ENCODE assay signal across 14 cellular contexts in genomic region chr6:11110921-11111768, GRCh38. TPM values are rescaled to one million over a fixed set of nuclear protein-coding genes. Genes with fewer than 3 reads are reported as not detected.
A peak's percentile ranks its signal among the peaks of the same experiment; 100 is the strongest.
DNase-seq lines count a peak whose midpoint lies in the region; ATAC-seq and TF ChIP-seq lines count a peak whose summit lies in the region.
"Had no signal": no experiment of that assay in that cellular context is flagged by ENCODE, and none has a peak within 500 bp of the region (broad histone marks: within the 10 kb centered on the region; RNA-seq: fewer than 3 reads in every experiment).

Gene ERVFRD-1, minus strand, starts transcription at chr6:11111725. Its CDS starts 6,415 bp downstream, at chr6:11105310.

- H3T11ph ChIP-seq in H9 (ENCODE audit: low read length): no peak within 1 kb of the TSS

- H4K20me1 ChIP-seq in H9 (ENCODE audit: control insufficient read depth, insufficient read depth, insufficient read length): peaks cover 3% of the 10 kb centered on the region

- TF ChIP-seq CTCF in A673 (conservative IDR thresholded peaks at IDR 0.05; ENCODE audit: low read depth, low read length) (no peak), H9 (conservative IDR thresholded peaks at IDR 0.05) (no peak)

- ATAC-seq in HG03025 (IDR thresholded peaks at IDR 0.05; ENCODE audit: low FRiP score, unreplicated experiment) (no peak), HG03378 (IDR thresholded peaks at IDR 0.05; ENCODE audit: unreplicated experiment) (no peak)

- H2BK20ac ChIP-seq in H9 (ENCODE audit: low read depth, low read length, poor library complexity, severe bottlenecking): no peak within 1 kb of the TSS

- no peak within 1 kb of the TSS for H2AK5ac ChIP-seq in H9 (ENCODE audit: insufficient read length, low read length)

- no peaks in the 10 kb centered on the region; a peak in 1 of 7 replicates for H3K36me3 Mint-ChIP-seq in H9 (ENCODE audit: insufficient read depth in 1 of 3, low read depth in 3 of 3)
- H3K36me3 Mint-ChIP-seq in activated naive CD4-positive, alpha-beta T cell treated with anti-CD3 and anti-CD28 coated beads for 36 hours (ENCODE audit: low read depth): peaks cover 3% of the 10 kb centered on the region

- H3K4me1 ChIP-seq in A673 (ENCODE audit: insufficient read depth, low read length, poor library complexity, severe bottlenecking): peaks cover 15% of the 10 kb centered on the region
- H3K4me1 ChIP-seq in H9 (ENCODE audit: insufficient read depth, low read length): peaks cover 12% of the 10 kb centered on the region; the same call in 1 of the 2 replicates

- peaks cover 5% of the 10 kb centered on the region; the same call in 1 of the 2 replicates for H3K79me2 ChIP-seq in H9 (ENCODE audit: insufficient read depth, low read length)

- H3K4ac ChIP-seq in H9 (ENCODE audit: low read depth, low read length): no peak within 1 kb of the TSS

- H3K9me3 ChIP-seq in A673 (ENCODE audit: low read depth, low read length, poor library complexity, severe bottlenecking) (no peaks in the 10 kb centered on the region), H9 (ENCODE audit: control insufficient read depth, low read depth, low read length) (no peaks in the 10 kb centered on the region)
- H3K9me3 ChIP-seq: adrenal gland had no signal

- no peak within 1 kb of the TSS for H3K4me2 ChIP-seq in H9 (ENCODE audit: insufficient read depth, insufficient read length, low read length)

- H2BK5ac ChIP-seq in H9 (ENCODE audit: insufficient read length, low read length): no peak within 1 kb of the TSS

- H2AFZ ChIP-seq in H9 (ENCODE audit: low read length): no peak within 1 kb of the TSS

- no peaks in the 10 kb centered on the region for H3K27me3 Mint-ChIP-seq in H9 (ENCODE audit: low read depth)
- H3K27me3 Mint-ChIP-seq in activated naive CD4-positive, alpha-beta T cell treated with anti-CD3 and anti-CD28 coated beads for 36 hours (ENCODE audit: low read depth): no peaks in the 10 kb centered on the region

- intact Hi-C loops in A673 (cut with micrococcal nuclease; ENCODE audit: unreplicated experiment): no loop called here
- intact Hi-C loops in activated naive CD4-positive, alpha-beta T cell treated with anti-CD3 and anti-CD28 coated beads for 36 hours (cut with micrococcal nuclease): no loop called here

- H3K18ac ChIP-seq in H9 (ENCODE audit: insufficient read length, low read depth, low read length): no peak within 1 kb of the TSS

- peaks cover 42 to 43% of the 10 kb centered on the region in 2 experiments for H3K4me1 Mint-ChIP-seq in H9
- peaks cover 23% of the 10 kb centered on the region for H3K4me1 Mint-ChIP-seq in activated naive CD4-positive, alpha-beta T cell treated with anti-CD3 and anti-CD28 coated beads for 36 hours (ENCODE audit: low read depth)

- H4K5ac ChIP-seq in H9 (ENCODE audit: insufficient read length, low read depth, low read length): no peak within 1 kb of the TSS

- POLR2A ChIA-PET in A673 (lab: Charles Lee; ENCODE audit: low non-redundant PET): no interaction called here

- no peak for DNase-seq in A673 (ENCODE audit: low spot score)
- DNase-seq in H9: no peak
- DNase-seq in activated naive CD4-positive, alpha-beta T cell treated with anti-CD3 and anti-CD28 coated beads for 36 hours: peak; percentile 20
- DNase-seq in left kidney (ENCODE audit: low read depth, low spot score): peak; percentile 9
- no peak for DNase-seq in DMS153 (lab: John Stamatoyannopoulos, UW)
- no peak for DNase-seq in stimulated activated CD4-positive, alpha-beta T cell treated with anti-CD3 and anti-CD28 coated beads, Interleukin-4, amount 100 ng/mL, for 24 hours
- DNase-seq: activated CD4-positive, CD25-positive, alpha-beta regulatory T cell treated with anti-CD3 and anti-CD28 coated beads, Interleukin-2, amount 50 U/mL, for 72 hours; effector CD4-positive, alpha-beta T cell; left cardiac atrium; NCI-H146; NCI-H69 had no signal

- H3K14ac ChIP-seq in H9 (ENCODE audit: insufficient read depth, low read length): no peak within 1 kb of the TSS

- H4K91ac ChIP-seq in H9 (ENCODE audit: insufficient read length, low read depth, low read length): no peak within 1 kb of the TSS

- CTCF ChIA-PET in A673 (lab: Charles Lee): no interaction called here
- CTCF ChIA-PET in activated naive CD4-positive, alpha-beta T cell treated with anti-CD3 and anti-CD28 coated beads for 36 hours (lab: Charles Lee): interaction anchor here (0.6 to 1.9 kb wide), 2 partner anchors 11 to 1493 kb away, joined by 4 to 5 read pairs; no protein-coding TSS in a partner anchor

- H3K27ac ChIP-seq in A673 (ENCODE audit: low read depth, low read length, poor library complexity, severe bottlenecking) (peak within 1 kb of the TSS; percentile 67), H9 (ENCODE audit: insufficient read length, low read depth, low read length) (no peak within 1 kb of the TSS)

- H2BK120ac ChIP-seq in H9 (ENCODE audit: low read depth, low read length, poor library complexity, severe bottlenecking): no peak within 1 kb of the TSS

- H4K8ac ChIP-seq in H9 (replicated peaks; ENCODE audit: insufficient read length, low read depth, low read length): no peak within 1 kb of the TSS

- peak within 1 kb of the TSS; percentile 37 to 70 (median 58); a peak in 5 of 7 replicates for H3K27ac Mint-ChIP-seq in H9
- H3K27ac Mint-ChIP-seq in activated naive CD4-positive, alpha-beta T cell treated with anti-CD3 and anti-CD28 coated beads for 36 hours: no peak within 1 kb of the TSS

- H3K9ac ChIP-seq in H9 (ENCODE audit: extremely low read depth, insufficient read length, low read length): no peak within 1 kb of the TSS

- H3K27me3 ChIP-seq in A673 (replicated peaks; ENCODE audit: insufficient read depth, low read depth, low read length, poor library complexity) (no peaks in the 10 kb centered on the region), H9 (ENCODE audit: insufficient read depth, low read length) (no peaks in the 10 kb centered on the region)
- H3K27me3 ChIP-seq: adrenal gland had no signal

- H2BK12ac ChIP-seq in H9 (ENCODE audit: insufficient read length, low read depth, low read length): no peak within 1 kb of the TSS

- H3K4me3 ChIP-seq in A673 (ENCODE audit: low read depth, low read length, poor library complexity, severe bottlenecking): no peak within 1 kb of the TSS

- no peak within 1 kb of the TSS; a peak in 1 of 5 replicates for H3K4me3 Mint-ChIP-seq in H9
- peak within 1 kb of the TSS; percentile 44 for H3K4me3 Mint-ChIP-seq in activated naive CD4-positive, alpha-beta T cell treated with anti-CD3 and anti-CD28 coated beads for 36 hours

- H3K79me1 ChIP-seq in H9 (ENCODE audit: insufficient read depth, low read depth, low read length, poor library complexity, severe bottlenecking): peaks cover 15% of the 10 kb centered on the region

- H3K23me2 ChIP-seq in H9 (ENCODE audit: insufficient read length, low read depth, low read length, poor library complexity, severe bottlenecking): no peaks in the 10 kb centered on the region

- no CpG with 5 or more reads among the region's 16 CpGs for WGBS in H9 (ENCODE audit: extremely low coverage, insufficient read length, low lambda C conversion rate)

- no peak within 1 kb of the TSS for H3K56ac ChIP-seq in H9 (ENCODE audit: insufficient read length, low read depth, low read length)

- H2BK15ac ChIP-seq in H9 (ENCODE audit: low read depth, low read length): no peak within 1 kb of the TSS

- H3K36me3 ChIP-seq in A673 (ENCODE audit: insufficient read depth, low read length, poor library complexity, severe bottlenecking): no peaks in the 10 kb centered on the region
- H3K36me3 ChIP-seq: adrenal gland had no signal

- BruUV-seq in A673 (replicated peaks; lab: Mats Ljungman, UMichigan): no TSS peak

- H3K23ac ChIP-seq in H9 (ENCODE audit: insufficient read length, low read depth, low read length): no peak within 1 kb of the TSS

- no peaks in the 10 kb centered on the region for H3K9me3 Mint-ChIP-seq in H9
- H3K9me3 Mint-ChIP-seq in activated naive CD4-positive, alpha-beta T cell treated with anti-CD3 and anti-CD28 coated beads for 36 hours: no peaks in the 10 kb centered on the region

RNA-seq across cellular contexts. Expression of gene ERVFRD-1, which starts in this region (rescaled TPM):
- total RNA-seq in A673 (2021) (0.09 and 0.11 TPM in 2 replicates), H9 (2021) (not detected in 2 replicates)
- not detected for total RNA-seq in activated naive CD4-positive, alpha-beta T cell treated with anti-CD3 and anti-CD28 coated beads for 36 hours

Comparison
In these comparisons a context has a peak if more than half of its experiments do, and no peak if none do; other contexts are left out.
1. Peak in DNase-seq in activated naive CD4-positive, alpha-beta T cell treated with anti-CD3 and anti-CD28 coated beads for 36 hours; RNA of the gene not detected or under 1 TPM.